1 cellular context compared by ENCODE assay signal in genomic region chr16:2712063-2712441, GRCh38.
TF ChIP-seq lines count a peak whose summit lies in the region.

No MANE protein-coding gene starts in this region.

TF ChIP-seq in HepG2, 621 proteins besides CTCF, POLR2A, EP300 and RAD21:
- TF ChIP-seq ZSCAN20 (CRISPR knock-in tag; IDR thresholded peaks at IDR 0.05; ENCODE audit: borderline replicate concordance) = no peak
- TF ChIP-seq AGO2 (optimal IDR thresholded peaks at IDR 0.05; ENCODE audit: low read depth, low read length) = peak; percentile 9
- peak; percentile 33 for TF ChIP-seq ZNF687 (CRISPR knock-in tag; IDR thresholded peaks at IDR 0.05)
- TF ChIP-seq, protein P1, sequence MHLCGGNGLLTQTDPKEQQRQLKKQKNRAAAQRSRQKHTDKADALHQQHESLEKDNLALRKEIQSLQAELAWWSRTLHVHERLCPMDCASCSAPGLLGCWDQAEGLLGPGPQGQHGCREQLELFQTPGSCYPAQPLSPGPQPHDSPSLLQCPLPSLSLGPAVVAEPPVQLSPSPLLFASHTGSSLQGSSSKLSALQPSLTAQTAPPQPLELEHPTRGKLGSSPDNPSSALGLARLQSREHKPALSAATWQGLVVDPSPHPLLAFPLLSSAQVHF (CRISPR knock-in tag; IDR thresholded peaks at IDR 0.05) = no peak
- TF ChIP-seq ARID4A (CRISPR knock-in tag; IDR thresholded peaks at IDR 0.05; ENCODE audit: borderline replicate concordance) = 0 out of 2 replicates have a peak, but pooled peaks have one; percentile 24
